8 cellular contexts compared by ENCODE assay signal in genomic region chr2:112811841-112812306, GRCh38. TPM values are rescaled to one million over a fixed set of nuclear protein-coding genes. Genes with fewer than 3 reads are reported as not detected.
DNase-seq lines count a peak whose midpoint lies in the region; ATAC-seq, FAIRE-seq and TF ChIP-seq lines count a peak whose summit lies in the region.

No MANE protein-coding gene starts in this region.

- no peaks in the 10 kb centered on the region for H3K9me3 ChIP-seq in HUES48 (ENCODE audit: control insufficient read depth, insufficient read depth, low read length)

- H3K4me3 ChIP-seq in HUES48 (ENCODE audit: low read depth, low read length) (no peak overlapping the region), bronchial epithelial cell (ENCODE audit: low read depth, low read length) (no peak overlapping the region)

- H3K36me3 ChIP-seq in HUES48 (ENCODE audit: control insufficient read depth, insufficient read depth, low read length), result no peaks in the 10 kb centered on the region
- no peaks in the 10 kb centered on the region for H3K36me3 ChIP-seq in bronchial epithelial cell (ENCODE audit: control insufficient read depth, insufficient read depth, low read length)

- H3K9ac ChIP-seq in HUES48 (ENCODE audit: low read depth, low read length), result no peak overlapping the region

- intact Hi-C loops in natural killer cell (cut with micrococcal nuclease), result no loop called here

- ATAC-seq in natural killer cell (peak in 2 of 3 donors; percentile 32 to 34), GM21381 (IDR thresholded peaks at IDR 0.05; ENCODE audit: unreplicated experiment) (no peak)

- H3K36me3 Mint-ChIP-seq in natural killer cell, result no peaks in the 10 kb centered on the region

- H3K4me1 ChIP-seq in HUES48 (ENCODE audit: control insufficient read depth, insufficient read depth, low read length), result peaks cover 24% of the 10 kb centered on the region

- H3K27ac Mint-ChIP-seq in natural killer cell, result peak overlapping the region in 1 of 2 donors; percentile 31

- DNase-seq in EH (ENCODE audit: low read depth) (peak; percentile 95), bronchial epithelial cell (ENCODE audit: low read depth) (peak; percentile 98), natural killer cell (no peak), DMS114 treated with DMSO at 0.1 percent for 48 hours (lab: John Stamatoyannopoulos, UW; ENCODE audit: unreplicated experiment) (no peak), islet precursor cell (no peak), DMS79 treated with DMSO at 0.1 percent for 48 hours (lab: John Stamatoyannopoulos, UW) (no peak)

- peaks cover 6 to 18% of the 10 kb centered on the region in 2 donors for H3K4me1 Mint-ChIP-seq in natural killer cell

- no peaks in the 10 kb centered on the region for H3K9me3 Mint-ChIP-seq in natural killer cell

- TF ChIP-seq CTCF in bronchial epithelial cell (IDR thresholded peaks at IDR 0.05; ENCODE audit: insufficient read depth, low read length, severe bottlenecking) (no peak), natural killer cell (IDR thresholded peaks at IDR 0.05) (no peak)

- no peaks in the 10 kb centered on the region for H3K27me3 Mint-ChIP-seq in natural killer cell (ENCODE audit: low read depth in 2 of 2)

- no peak overlapping the region for H3K4me3 Mint-ChIP-seq in natural killer cell

- H3K27me3 ChIP-seq in HUES48 (ENCODE audit: control insufficient read depth, insufficient read depth, low read length) (no peaks in the 10 kb centered on the region), bronchial epithelial cell (ENCODE audit: control insufficient read depth, insufficient read depth, low read length) (no peaks in the 10 kb centered on the region)

- peak overlapping the region; percentile 2 for H3K27ac ChIP-seq in HUES48 (ENCODE audit: low read depth, low read length)

- no peak for FAIRE-seq in bronchial epithelial cell (lab: Jason Lieb, UNC)

RNA-seq across cellular contexts. Expression of gene IL1B, which starts 24.7 kb away (rescaled TPM):
- total RNA-seq in bronchial epithelial cell (22.6 and 41.0 TPM in 2 replicates), natural killer cell (100 to 1,000 TPM in 2 of 3 donors, 10 to 100 TPM in 1; 92.6 to 250 (median 110) TPM)

RNA-seq across cellular contexts. Expression of gene IL1A, which starts 27.6 kb away (rescaled TPM):
- total RNA-seq in bronchial epithelial cell, result 53.5 and 82.7 TPM in 2 replicates
- 1 to 10 TPM in 1 of 3 donors, under 1 TPM in 1, not detected in 1; 0.45 to 1.6 TPM for total RNA-seq in natural killer cell

RNA-seq across cellular contexts. Expression of gene CKAP2L, which starts 47.5 kb away (rescaled TPM):
- total RNA-seq in bronchial epithelial cell (0.13 and 0.26 TPM in 2 replicates), natural killer cell (1 to 10 TPM; 1.2 to 3.4 (median 1.2) TPM)

Comparison
In these comparisons a context has a peak if more than half of its experiments do, and no peak if none do; other contexts are left out.
1. DNase-seq: peak in EH (single experiment) and bronchial epithelial cell (single experiment); none in natural killer cell (single experiment), DMS114 treated with DMSO at 0.1 percent for 48 hours (single experiment), islet precursor cell (single experiment) and DMS79 treated with DMSO at 0.1 percent for 48 hours (single experiment).
2. RNA of gene IL1A, which starts 27.6 kb away (total RNA-seq): 53.5 to 82.7 TPM in bronchial epithelial cell; 0.45 to 1.6 TPM in natural killer cell; every median in the first group is over 10 times any median in the second.